13 cellular contexts compared by ENCODE assay signal in genomic region chr2:43333096-43333655, GRCh38.
DNase-seq lines count a peak whose midpoint lies in the region; ATAC-seq and TF ChIP-seq lines count a peak whose summit lies in the region.
"Had no signal": no experiment of that assay in that cellular context is flagged by ENCODE, and none has a peak within 500 bp of the region (broad histone marks: within the 10 kb centered on the region; RNA-seq: fewer than 3 reads in every experiment).

No MANE protein-coding gene starts in this region.

- H2AFZ ChIP-seq in GM23338: no peak overlapping the region

- CTCF ChIA-PET in AG04450 (lab: Charles Lee): interaction anchor here (0.6 to 1.4 kb wide), 2 partner anchors 104 to 260 kb away, joined by 3 read pairs; no protein-coding TSS in a partner anchor

- H3K79me2 ChIP-seq in GM23338 (replicated peaks; ENCODE audit: insufficient read depth): no peaks in the 10 kb centered on the region

- peaks cover 4% of the 10 kb centered on the region for H3K27me3 Mint-ChIP-seq in GM23338 (ENCODE audit: insufficient read depth, low read depth, poor library complexity)
- H3K27me3 Mint-ChIP-seq: activated CD4-positive, alpha-beta T cell treated with anti-CD3 and anti-CD28 coated beads for 36 hours had no signal

- no peaks in the 10 kb centered on the region for H3K27me3 ChIP-seq in AG04450 (ENCODE audit: control insufficient read depth, insufficient read depth, low read length)
- no peaks in the 10 kb centered on the region for H3K27me3 ChIP-seq in RWPE2 (ENCODE audit: insufficient read depth, poor library complexity, severe bottlenecking)
- no peaks in the 10 kb centered on the region for H3K27me3 ChIP-seq in psoas muscle (ENCODE audit: insufficient read depth in 3 of 3, low read length in 2 of 3)
- H3K27me3 ChIP-seq in GM23338 (ENCODE audit: insufficient read depth): no peaks in the 10 kb centered on the region

- H3K4me3 Mint-ChIP-seq in GM23338: no peak overlapping the region
- H3K4me3 Mint-ChIP-seq: activated CD4-positive, alpha-beta T cell treated with anti-CD3 and anti-CD28 coated beads for 36 hours had no signal

- H3K4me2 ChIP-seq in GM23338: no peak overlapping the region

- H3F3A ChIP-seq in GM23338 (replicated peaks; ENCODE audit: low read depth): no peaks in the 10 kb centered on the region

- POLR2A ChIA-PET in AG04450 (lab: Yijun Ruan, JAX): interaction anchor here (0.7 to 1.3 kb wide), 2 partner anchors 14 to 40 kb away, joined by 3 to 4 read pairs; no protein-coding TSS in a partner anchor

- H3K9me3 ChIP-seq in AG04450 (ENCODE audit: control insufficient read depth, insufficient read depth, low read length): no peaks in the 10 kb centered on the region; the same call in 1 of the 2 replicates
- H3K9me3 ChIP-seq in RWPE2 (ENCODE audit: severe bottlenecking): no peaks in the 10 kb centered on the region
- H3K9me3 ChIP-seq in psoas muscle: no peaks in the 10 kb centered on the region

- H3K4me1 ChIP-seq in RWPE2 (ENCODE audit: insufficient read depth, poor library complexity, severe bottlenecking): peaks cover 12% of the 10 kb centered on the region
- peaks cover 78% of the 10 kb centered on the region for H3K4me1 ChIP-seq in psoas muscle
- H3K4me1 ChIP-seq in GM23338 (ENCODE audit: insufficient read depth): peaks cover 13% of the 10 kb centered on the region; the same call in 1 of the 2 replicates

- 4 to 16% (median 7%) methylated on average over 6 of the region's 6 CpGs for WGBS in psoas muscle, 3 donors

- TF ChIP-seq CTCF in AG04450 (IDR thresholded peaks at IDR 0.05; ENCODE audit: low read depth, low read length) (no peak), RWPE2 (IDR thresholded peaks at IDR 0.05; ENCODE audit: poor library complexity, severe bottlenecking) (no peak), psoas muscle (IDR thresholded peaks at IDR 0.05) (no peak), GM23338 (conservative IDR thresholded peaks at IDR 0.05; ENCODE audit: low read depth in 2 of 2) (no peak)

- intact Hi-C loops in psoas muscle (cut with DNase I): loop anchor here (2.0 to 5.0 kb wide), 3 partner anchors 36 to 150 kb away; no protein-coding TSS in a partner anchor

- H3K27ac ChIP-seq in AG04450 (ENCODE audit: low read depth, low read length) (peak overlapping the region; percentile 3), RWPE2 (ENCODE audit: poor library complexity, severe bottlenecking) (peak overlapping the region; percentile 17), psoas muscle (peak overlapping the region; percentile 97), GM23338 (ENCODE audit: low read depth) (no peak overlapping the region)

- H3K36me3 Mint-ChIP-seq in GM23338 (ENCODE audit: low read depth): no peaks in the 10 kb centered on the region

- no peaks in the 10 kb centered on the region for H3K9me3 Mint-ChIP-seq in GM23338

- no peaks in the 10 kb centered on the region for H4K20me1 ChIP-seq in GM23338 (replicated peaks; ENCODE audit: insufficient read depth)

- ATAC-seq in RWPE2 (ENCODE audit: low read depth) (peak; percentile 25; the same call in 1 of the 3 replicates), psoas muscle (peak in 3 of 4 donors; percentile 30 to 44 (median 41)), HG03432 (IDR thresholded peaks at IDR 0.05; ENCODE audit: unreplicated experiment) (no peak), GM23338 (no peak)
- ATAC-seq: activated CD4-positive, alpha-beta T cell treated with anti-CD3 and anti-CD28 coated beads for 36 hours had no signal

- DNase-seq in AG04450 (ENCODE audit: low read depth, low spot score) (no peak), RWPE2 (ENCODE audit: low spot score) (no peak), fibroblast of peridontal ligament (ENCODE audit: extremely low read depth) (peak; percentile 40), psoas muscle (no peak), GM23338 (ENCODE audit: low spot score) (no peak), NCI-H2107 treated with DMSO at 0.1 percent for 48 hours (lab: John Stamatoyannopoulos, UW; ENCODE audit: unreplicated experiment) (no peak), Kasumi-1 (lab: John Stamatoyannopoulos, UW) (no peak)
- DNase-seq: activated CD4-positive, alpha-beta T cell treated with anti-CD3 and anti-CD28 coated beads for 36 hours; activated naive CD4-positive, alpha-beta T cell treated with Interleukin-2 at 50 U/mL for 16 hours; AML-193; GDM1; NCI-H526 had no signal

- no peak overlapping the region for H3K4me3 ChIP-seq in AG04450 (ENCODE audit: low read depth, low read length)
- no peak overlapping the region for H3K4me3 ChIP-seq in RWPE2 (ENCODE audit: severe bottlenecking)
- H3K4me3 ChIP-seq in psoas muscle: peak overlapping the region; percentile 42
- no peak overlapping the region for H3K4me3 ChIP-seq in GM23338

- H3K27ac Mint-ChIP-seq in GM23338: no peak overlapping the region
- H3K27ac Mint-ChIP-seq: activated CD4-positive, alpha-beta T cell treated with anti-CD3 and anti-CD28 coated beads for 36 hours had no signal

- peaks cover 22% of the 10 kb centered on the region for H3K4me1 Mint-ChIP-seq in GM23338
- H3K4me1 Mint-ChIP-seq: activated CD4-positive, alpha-beta T cell treated with anti-CD3 and anti-CD28 coated beads for 36 hours had no signal

- H3K36me3 ChIP-seq in RWPE2 (ENCODE audit: low read depth) (no peaks in the 10 kb centered on the region), psoas muscle (ENCODE audit: insufficient read depth in 1 of 2, low read depth in 1 of 2) (no peaks in the 10 kb centered on the region), GM23338 (ENCODE audit: insufficient read depth) (no peaks in the 10 kb centered on the region)

- no peaks in the 10 kb centered on the region for H3K9me2 ChIP-seq in GM23338 (ENCODE audit: insufficient read depth)

TF ChIP-seq in GM23338, 12 proteins besides CTCF, POLR2A, EP300 and RAD21 (continues in another document):
- no peak for TF ChIP-seq EZH2 (IDR thresholded peaks at IDR 0.05; ENCODE audit: low read depth, unreplicated experiment)
- no peak for TF ChIP-seq ZNF331 (CRISPR knock-in tag; IDR thresholded peaks at IDR 0.05; ENCODE audit: low read depth)
- no peak for TF ChIP-seq ZNF114 (CRISPR knock-in tag; IDR thresholded peaks at IDR 0.05)
- no peak for TF ChIP-seq ZNF462 (CRISPR knock-in tag; IDR thresholded peaks at IDR 0.05)
- TF ChIP-seq EZH2phosphoT487 (IDR thresholded peaks at IDR 0.05; ENCODE audit: unreplicated experiment): no peak
- TF ChIP-seq NANOG (IDR thresholded peaks at IDR 0.05; ENCODE audit: borderline replicate concordance): no peak
- no peak for TF ChIP-seq POLR2AphosphoS5 (IDR thresholded peaks at IDR 0.05; ENCODE audit: low read depth)

Comparison
In these comparisons a context has a peak if more than half of its experiments do, and no peak if none do; other contexts are left out.
1. ATAC-seq: peak in RWPE2 (single experiment) and psoas muscle (3 of 4); none in HG03432 (single experiment) and GM23338 (single experiment).